ENCODE assay signal across 9 cellular contexts in genomic region chr2:88627856-88628568, GRCh38. TPM values are rescaled to one million over a fixed set of nuclear protein-coding genes. Genes with fewer than 3 reads are reported as not detected.
DNase-seq lines count a peak whose midpoint lies in the region; ATAC-seq and TF ChIP-seq lines count a peak whose summit lies in the region.
"Had no signal": no experiment of that assay in that cellular context is flagged by ENCODE, and none has a peak within 500 bp of the region (broad histone marks: within the 10 kb centered on the region; RNA-seq: fewer than 3 reads in every experiment).

No MANE protein-coding gene starts in this region.

- peak overlapping the region; percentile 82 for H3K4me3 ChIP-seq in A673 (ENCODE audit: low read depth, low read length, poor library complexity, severe bottlenecking)
- H3K4me3 ChIP-seq in ectodermal cell (ENCODE audit: insufficient read depth, low read depth, low read length) = peak overlapping the region; percentile 58

- CTCF ChIA-PET in A673 (lab: Charles Lee) = no interaction called here
- CTCF ChIA-PET in activated CD4-positive, alpha-beta T cell treated with anti-CD3 and anti-CD28 coated beads, Interleukin-2, amount 10 ng/mL, durations not matched to agents 7 days and 5 days (lab: Charles Lee) = interaction anchor here (0.9 to 1.3 kb wide), 2 partner anchors 17 to 37 kb away, joined by 3 read pairs; no protein-coding TSS in a partner anchor

- H3K9me3 ChIP-seq in A673 (ENCODE audit: low read depth, low read length, poor library complexity, severe bottlenecking) (no peaks in the 10 kb centered on the region), ectodermal cell (ENCODE audit: control insufficient read depth, low read length) (no peaks in the 10 kb centered on the region)

- H3K36me3 ChIP-seq in A673 (ENCODE audit: insufficient read depth, low read length, poor library complexity, severe bottlenecking) = no peaks in the 10 kb centered on the region
- no peaks in the 10 kb centered on the region for H3K36me3 ChIP-seq in ectodermal cell (ENCODE audit: control insufficient read depth, insufficient read depth, low read length)

- peaks cover 16% of the 10 kb centered on the region for H3K4me1 Mint-ChIP-seq in activated CD4-positive, alpha-beta T cell treated with anti-CD3 and anti-CD28 coated beads, Interleukin-2, amount 10 ng/mL, durations not matched to agents 7 days and 5 days

- H3K27me3 ChIP-seq in A673 (replicated peaks; ENCODE audit: insufficient read depth, low read depth, low read length, poor library complexity) (no peaks in the 10 kb centered on the region), ectodermal cell (ENCODE audit: control insufficient read depth, insufficient read depth, low read length, poor library complexity, severe bottlenecking) (no peaks in the 10 kb centered on the region)

- intact Hi-C loops in A673 (cut with micrococcal nuclease; ENCODE audit: unreplicated experiment) = loop anchor here (2.0 kb wide), 1 partner anchor 31 kb away; no protein-coding TSS in a partner anchor

- WGBS in ectodermal cell, 2 experiments = 10 to 11% methylated on average over 21 of the region's 21 CpGs

- peak; percentile 67 for DNase-seq in A673 (ENCODE audit: low spot score)
- peak; percentile 68 for DNase-seq in NCI-H510A (lab: John Stamatoyannopoulos, UW)
- DNase-seq in activated CD4-positive, alpha-beta T cell treated with anti-CD3 and anti-CD28 coated beads, Interleukin-2, amount 10 ng/mL, durations not matched to agents 7 days and 5 days = peak; percentile 85
- DNase-seq in medulla oblongata (ENCODE audit: extremely low spot score) = peak; percentile 90
- DNase-seq in stimulated activated CD8-positive, alpha-beta memory T cell treated with anti-CD3 and anti-CD28 coated beads, Interleukin-15, amount 100 ng/mL, for 1 hour (ENCODE audit: low read depth) = peak; percentile 52

- no peak overlapping the region for H3K4me3 Mint-ChIP-seq in activated CD4-positive, alpha-beta T cell treated with anti-CD3 and anti-CD28 coated beads, Interleukin-2, amount 10 ng/mL, durations not matched to agents 7 days and 5 days
- H3K4me3 Mint-ChIP-seq: IgD-negative memory B cell had no signal

- H3K4me1 ChIP-seq in A673 (ENCODE audit: insufficient read depth, low read length, poor library complexity, severe bottlenecking) (no peaks in the 10 kb centered on the region), ectodermal cell (ENCODE audit: control insufficient read depth, insufficient read depth, low read length) (peaks cover 4% of the 10 kb centered on the region)

- TF ChIP-seq CTCF in A673 (conservative IDR thresholded peaks at IDR 0.05; ENCODE audit: low read depth, low read length) = no peak

- TSS peak; percentile 91 for BruUV-seq in A673 (replicated peaks; lab: Mats Ljungman, UMichigan)

- H3K27me3 Mint-ChIP-seq in activated CD4-positive, alpha-beta T cell treated with anti-CD3 and anti-CD28 coated beads, Interleukin-2, amount 10 ng/mL, durations not matched to agents 7 days and 5 days = peaks cover 2% of the 10 kb centered on the region
- H3K27me3 Mint-ChIP-seq: IgD-negative memory B cell had no signal

- POLR2A ChIA-PET in A673 (lab: Charles Lee; ENCODE audit: low non-redundant PET) = no interaction called here
- POLR2A ChIA-PET in activated CD4-positive, alpha-beta T cell treated with anti-CD3 and anti-CD28 coated beads, Interleukin-2, amount 10 ng/mL, durations not matched to agents 7 days and 5 days (lab: Charles Lee) = interaction anchor here (0.6 kb wide), 1 partner anchor 65 kb away, joined by 3 read pairs; no protein-coding TSS in a partner anchor

- ATAC-seq in GM18517 (IDR thresholded peaks at IDR 0.05; ENCODE audit: unreplicated experiment) (peak; percentile 38), HG02981 (IDR thresholded peaks at IDR 0.05; ENCODE audit: unreplicated experiment) (peak; percentile 33)

- H3K36me3 Mint-ChIP-seq in activated CD4-positive, alpha-beta T cell treated with anti-CD3 and anti-CD28 coated beads, Interleukin-2, amount 10 ng/mL, durations not matched to agents 7 days and 5 days (ENCODE audit: low read depth) = no peaks in the 10 kb centered on the region
- H3K36me3 Mint-ChIP-seq: IgD-negative memory B cell had no signal

- H3K9me3 Mint-ChIP-seq in activated CD4-positive, alpha-beta T cell treated with anti-CD3 and anti-CD28 coated beads, Interleukin-2, amount 10 ng/mL, durations not matched to agents 7 days and 5 days = no peaks in the 10 kb centered on the region
- H3K9me3 Mint-ChIP-seq: IgD-negative memory B cell had no signal

- peak overlapping the region; percentile 71 for H3K27ac ChIP-seq in A673 (ENCODE audit: low read depth, low read length, poor library complexity, severe bottlenecking)
- peak overlapping the region; percentile 97 for H3K27ac ChIP-seq in ectodermal cell (ENCODE audit: insufficient read depth, low read depth, low read length, poor library complexity, severe bottlenecking)

- no peak overlapping the region for H3K27ac Mint-ChIP-seq in activated CD4-positive, alpha-beta T cell treated with anti-CD3 and anti-CD28 coated beads, Interleukin-2, amount 10 ng/mL, durations not matched to agents 7 days and 5 days

RNA-seq across cellular contexts. Expression of gene EIF2AK3, which starts 0.7 kb away (rescaled TPM):
- 5.1 and 6.7 TPM in 2 replicates for total RNA-seq in A673 (2021)
- 10 to 100 TPM; 20.2 to 26.0 TPM for total RNA-seq in activated CD4-positive, alpha-beta T cell treated with anti-CD3 and anti-CD28 coated beads, Interleukin-2, amount 10 ng/mL, durations not matched to agents 7 days and 5 days
- 10.6 TPM for polyA plus RNA-seq in ectodermal cell (2013, experiment 1 of 4)
- polyA plus RNA-seq in ectodermal cell (2013, experiment 2 of 4) = 9.2 TPM
- 10.6 TPM for polyA plus RNA-seq in ectodermal cell (2013, experiment 3 of 4)
- 12.0 TPM for polyA plus RNA-seq in ectodermal cell (2013, experiment 4 of 4)

Comparison
In these comparisons a context has a peak if more than half of its experiments do, and no peak if none do; other contexts are left out.
1. Peak in every context shown above with its lines: DNase-seq, ATAC-seq, H3K4me3 ChIP-seq and H3K27ac ChIP-seq.